In the genomic region with DNA sequence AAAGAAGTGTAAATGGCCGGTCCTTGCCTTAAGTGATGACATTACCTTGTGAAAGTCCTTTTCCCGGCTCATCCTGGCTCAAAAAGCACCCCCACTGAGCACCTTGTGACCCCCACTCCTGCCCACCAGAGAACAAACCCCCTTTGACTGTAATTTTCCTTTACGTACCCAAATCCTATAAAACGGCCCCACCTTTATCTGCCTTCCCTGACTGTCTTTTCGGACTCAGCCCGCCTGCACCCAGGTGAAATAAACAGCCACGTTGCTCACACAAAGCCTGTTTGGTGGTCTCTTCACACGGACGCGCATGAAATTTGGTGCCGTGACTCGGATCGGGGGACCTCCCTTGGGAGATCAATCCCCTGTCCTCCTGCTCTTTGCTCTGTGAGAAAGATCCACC, we compare ENCODE assay signal across 8 cellular contexts.
DNase-seq lines count a peak whose midpoint lies in the region; FAIRE-seq and TF ChIP-seq lines count a peak whose summit lies in the region.
"Not testable (repeated sequence)": the region's sequence is repeated elsewhere in the genome, so short reads cannot be mapped to it uniquely, and the experiment has no call there.

No MANE protein-coding gene starts in this region.

- not testable (repeated sequence) for H3K27me3 Mint-ChIP-seq in H9 (ENCODE audit: low read depth); endothelial cell (ENCODE audit: unreplicated experiment)
- H3K27me3 Mint-ChIP-seq in astrocyte (ENCODE audit: low read depth, unreplicated experiment) = peaks cover 26% of the 10 kb centered on the region

- H3K4ac ChIP-seq in H9 (ENCODE audit: low read depth, low read length); mesendoderm (ENCODE audit: low read depth, low read length): not testable (repeated sequence)

- H3K23ac ChIP-seq in H9 (ENCODE audit: insufficient read length, low read depth, low read length); mesendoderm (ENCODE audit: low read length): not testable (repeated sequence)

- H3K9me3 Mint-ChIP-seq in H9; astrocyte (ENCODE audit: unreplicated experiment); endothelial cell (ENCODE audit: unreplicated experiment): not testable (repeated sequence)

- not testable (repeated sequence) for H2AFZ ChIP-seq in H9 (ENCODE audit: low read length); astrocyte (ENCODE audit: low read depth, low read length)

- not testable (repeated sequence) for H4K5ac ChIP-seq in H9 (ENCODE audit: insufficient read length, low read depth, low read length); mesendoderm (ENCODE audit: low read length)

- not testable (repeated sequence) for H3K14ac ChIP-seq in H9 (ENCODE audit: insufficient read depth, low read length)

- peak overlapping the region; percentile 84 for H3K9ac ChIP-seq in ES-I3 (ENCODE audit: low read depth, low read length)
- not testable (repeated sequence) for H3K9ac ChIP-seq in H9 (ENCODE audit: extremely low read depth, insufficient read length, low read length); astrocyte (ENCODE audit: low read length); mesendoderm (ENCODE audit: low read length)
- H3K9ac ChIP-seq in HUES64 (ENCODE audit: low read depth, low read length) = peak overlapping the region; percentile 89
- H3K9ac ChIP-seq in iPS-18a (ENCODE audit: low read length) = peak overlapping the region; percentile 69

- H4K8ac ChIP-seq in H9 (replicated peaks; ENCODE audit: insufficient read length, low read depth, low read length); mesendoderm (ENCODE audit: low read depth, low read length): not testable (repeated sequence)

- not testable (repeated sequence) for H2BK20ac ChIP-seq in H9 (ENCODE audit: low read depth, low read length, poor library complexity, severe bottlenecking)

- H3K36me3 ChIP-seq in ES-I3 (ENCODE audit: insufficient read depth, low read length); astrocyte (ENCODE audit: insufficient read depth, low read length); iPS DF 6.9 (ENCODE audit: control insufficient read depth, insufficient read depth, low read length); iPS-18a (ENCODE audit: control insufficient read depth, low read depth, low read length); mesendoderm (ENCODE audit: control insufficient read depth, insufficient read depth, low read length): not testable (repeated sequence)
- H3K36me3 ChIP-seq in HUES64 (ENCODE audit: insufficient read depth, low read length) = peaks cover 10% of the 10 kb centered on the region; the same call in 1 of the 2 replicates

- not testable (repeated sequence) for H2BK120ac ChIP-seq in H9 (ENCODE audit: low read depth, low read length, poor library complexity, severe bottlenecking); mesendoderm (ENCODE audit: low read depth, low read length)

- H2BK5ac ChIP-seq in H9 (ENCODE audit: insufficient read length, low read length); mesendoderm (ENCODE audit: low read length): not testable (repeated sequence)

- not testable (repeated sequence) for H3K9me3 ChIP-seq in ES-I3 (ENCODE audit: control insufficient read depth, insufficient read depth, low read length); H9 (ENCODE audit: control insufficient read depth, low read depth, low read length); HUES64 (ENCODE audit: insufficient read depth, low read depth, low read length); astrocyte (ENCODE audit: insufficient read depth, low read depth, low read length); iPS DF 6.9 (ENCODE audit: control insufficient read depth, insufficient read depth, low read length); iPS-18a (ENCODE audit: control insufficient read depth, low read depth, low read length)

- H2BK12ac ChIP-seq in H9 (ENCODE audit: insufficient read length, low read depth, low read length) = not testable (repeated sequence)

- not testable (repeated sequence) for H3K18ac ChIP-seq in H9 (ENCODE audit: insufficient read length, low read depth, low read length); mesendoderm (ENCODE audit: low read length)

- not testable (repeated sequence) for H3K79me1 ChIP-seq in H9 (ENCODE audit: insufficient read depth, low read depth, low read length, poor library complexity, severe bottlenecking); mesendoderm (ENCODE audit: low read length)

- H3K4me3 ChIP-seq in HUES64 (ENCODE audit: low read length) = peak overlapping the region; percentile 78
- not testable (repeated sequence) for H3K4me3 ChIP-seq in astrocyte (ENCODE audit: insufficient read depth, low read depth, low read length); mesendoderm (ENCODE audit: low read length)
- peak overlapping the region; percentile 56; the same call in 1 of the 2 replicates for H3K4me3 ChIP-seq in iPS DF 6.9 (ENCODE audit: low read length)
- peak overlapping the region; percentile 64 for H3K4me3 ChIP-seq in iPS-18a (ENCODE audit: low read length)

- not testable (repeated sequence) for TF ChIP-seq CTCF in H9 (conservative IDR thresholded peaks at IDR 0.05); astrocyte (IDR thresholded peaks at IDR 0.05; ENCODE audit: insufficient read depth, low read depth, low read length); endothelial cell (IDR thresholded peaks at IDR 0.05; ENCODE audit: unreplicated experiment)

- H3K27ac Mint-ChIP-seq in H9 = peak overlapping the region; percentile 96 to 98 (median 96)
- not testable (repeated sequence) for H3K27ac Mint-ChIP-seq in astrocyte (ENCODE audit: unreplicated experiment); endothelial cell (ENCODE audit: unreplicated experiment)

- H2AK5ac ChIP-seq in H9 (ENCODE audit: insufficient read length, low read length); mesendoderm (ENCODE audit: low read length): not testable (repeated sequence)

- H2BK15ac ChIP-seq in H9 (ENCODE audit: low read depth, low read length); mesendoderm (replicated peaks; ENCODE audit: low read depth): not testable (repeated sequence)

- H3K23me2 ChIP-seq in H9 (ENCODE audit: insufficient read length, low read depth, low read length, poor library complexity, severe bottlenecking) = not testable (repeated sequence)

- H4K20me1 ChIP-seq in H9 (ENCODE audit: control insufficient read depth, insufficient read depth, insufficient read length); astrocyte (ENCODE audit: insufficient read depth, low read length): not testable (repeated sequence)

- not testable (repeated sequence) for H4K91ac ChIP-seq in H9 (ENCODE audit: insufficient read length, low read depth, low read length)

- DNase-seq in H9; astrocyte (ENCODE audit: low read depth); endothelial cell (ENCODE audit: low spot score); iPS DF 6.9 (ENCODE audit: low read depth, low spot score); mesendoderm: not testable (repeated sequence)

- not testable (repeated sequence) for H3T11ph ChIP-seq in H9 (ENCODE audit: low read length)

- WGBS in H9 (ENCODE audit: extremely low coverage, insufficient read length, low lambda C conversion rate) = no CpG with 5 or more reads among the region's 13 CpGs
- 7% methylated on average over 6 of the region's 13 CpGs for WGBS in HUES64
- no CpG with 5 or more reads among the region's 13 CpGs for WGBS in iPS DF 6.9 (ENCODE audit: insufficient coverage, insufficient read length)
- no CpG with 5 or more reads among the region's 13 CpGs for WGBS in mesendoderm (ENCODE audit: extremely low coverage, insufficient coverage, low lambda C conversion rate)

- not testable (repeated sequence) for H3K56ac ChIP-seq in H9 (ENCODE audit: insufficient read length, low read depth, low read length)
- H3K56ac ChIP-seq in mesendoderm (ENCODE audit: low read length) = peak overlapping the region; percentile 49

- H3K4me1 ChIP-seq in ES-I3 (ENCODE audit: insufficient read depth, low read length) (peaks cover 38% of the 10 kb centered on the region), H9 (ENCODE audit: insufficient read depth, low read length) (peaks cover 16% of the 10 kb centered on the region), HUES64 (ENCODE audit: insufficient read depth, low read length) (peaks cover 33% of the 10 kb centered on the region), iPS DF 6.9 (ENCODE audit: control insufficient read depth, insufficient read depth, low read length) (peaks cover 10% of the 10 kb centered on the region), iPS-18a (ENCODE audit: control insufficient read depth, low read depth, low read length) (peaks cover 28% of the 10 kb centered on the region)
- not testable (repeated sequence) for H3K4me1 ChIP-seq in astrocyte (ENCODE audit: insufficient read depth, low read length); mesendoderm (ENCODE audit: control insufficient read depth, low read depth, low read length)

- H3K4me1 Mint-ChIP-seq in H9 (peaks cover 59 to 60% of the 10 kb centered on the region in 2 experiments), endothelial cell (ENCODE audit: unreplicated experiment) (peaks cover 26% of the 10 kb centered on the region)
- not testable (repeated sequence) for H3K4me1 Mint-ChIP-seq in astrocyte (ENCODE audit: low read depth, unreplicated experiment)

- not testable (repeated sequence) for H3K4me2 ChIP-seq in H9 (ENCODE audit: insufficient read depth, insufficient read length, low read length); astrocyte (ENCODE audit: low read length); mesendoderm (ENCODE audit: low read length)

- not testable (repeated sequence) for FAIRE-seq in astrocyte (lab: Jason Lieb, UNC)

- not testable (repeated sequence) for H3K27ac ChIP-seq in H9 (ENCODE audit: insufficient read length, low read depth, low read length); astrocyte (ENCODE audit: low read depth, low read length); iPS DF 6.9 (ENCODE audit: low read length); iPS-18a (ENCODE audit: low read length); mesendoderm (ENCODE audit: low read depth, low read length)
- H3K27ac ChIP-seq in HUES64 (ENCODE audit: low read depth, low read length) = peak overlapping the region; percentile 81; the same call in 1 of the 2 replicates

- H3K27me3 ChIP-seq in H9 (ENCODE audit: insufficient read depth, low read length); HUES64 (ENCODE audit: insufficient read depth, low read length); astrocyte (ENCODE audit: insufficient read depth, low read length); iPS DF 6.9 (ENCODE audit: control insufficient read depth, insufficient read depth, low read length); iPS-18a (ENCODE audit: control insufficient read depth, insufficient read depth, low read length); mesendoderm (ENCODE audit: insufficient read depth, low read length, poor library complexity): not testable (repeated sequence)

- H3K36me3 Mint-ChIP-seq in H9 (ENCODE audit: insufficient read depth in 1 of 3, low read depth in 3 of 3) = peaks cover 17 to 33% (median 30%) of the 10 kb centered on the region in 3 experiments
- H3K36me3 Mint-ChIP-seq in astrocyte (ENCODE audit: low read depth, unreplicated experiment); endothelial cell (ENCODE audit: low read depth, unreplicated experiment): not testable (repeated sequence)

- H3K4me3 Mint-ChIP-seq in H9 (peak overlapping the region; percentile 93 to 96), astrocyte (ENCODE audit: unreplicated experiment) (peak overlapping the region; percentile 73), endothelial cell (ENCODE audit: unreplicated experiment) (peak overlapping the region; percentile 87)

- peaks cover 14% of the 10 kb centered on the region; the same call in 1 of the 2 replicates for H3K79me2 ChIP-seq in H9 (ENCODE audit: insufficient read depth, low read length)
- H3K79me2 ChIP-seq in astrocyte (ENCODE audit: insufficient read depth, low read length); mesendoderm (ENCODE audit: control insufficient read depth, insufficient read depth, low read length): not testable (repeated sequence)
